8 cellular contexts compared by ENCODE assay signal in genomic region chr1:77900687-77901293, GRCh38. TPM values are rescaled to one million over a fixed set of nuclear protein-coding genes. Genes with fewer than 3 reads are reported as not detected.
DNase-seq lines count a peak whose midpoint lies in the region; ATAC-seq and TF ChIP-seq lines count a peak whose summit lies in the region.

No MANE protein-coding gene starts in this region.

- no TSS peak for BruUV-seq in Panc1 (replicated peaks; lab: Mats Ljungman, UMichigan)

- TF ChIP-seq CTCF in Panc1 (IDR thresholded peaks at IDR 0.05) = peak; percentile 79; the same call in 1 of the 2 replicates
- peak; percentile 84 for TF ChIP-seq CTCF in epithelial cell of esophagus (IDR thresholded peaks at IDR 0.05; ENCODE audit: insufficient read depth, low read depth, low read length, missing control alignments)

- H3K4me1 ChIP-seq in Panc1 (ENCODE audit: control insufficient read depth, insufficient read depth, low read length) = peaks cover 5% of the 10 kb centered on the region; the same call in 1 of the 2 replicates

- no peaks in the 10 kb centered on the region for H3K36me3 ChIP-seq in Panc1 (ENCODE audit: control insufficient read depth, insufficient read depth, low read length)

- no peaks in the 10 kb centered on the region for H3K27me3 ChIP-seq in Panc1 (ENCODE audit: control insufficient read depth, insufficient read depth, low read length)

- CTCF ChIA-PET in Panc1 (lab: Charles Lee) = interaction anchor here (1.1 kb wide), 1 partner anchor 438 kb away, joined by 3 read pairs; no protein-coding TSS in a partner anchor

- H3K9me3 ChIP-seq in Panc1 (ENCODE audit: control insufficient read depth, insufficient read depth, low read depth, low read length) = no peaks in the 10 kb centered on the region

- DNase-seq in ELF-1 (ENCODE audit: low read depth, low spot score) (peak; percentile 62), HS-5 (ENCODE audit: low read depth) (peak; percentile 14), Panc1 (ENCODE audit: low read depth, low spot score) (no peak), epithelial cell of esophagus (ENCODE audit: low read depth) (peak; percentile 77), mucosa of gallbladder (ENCODE audit: low spot score) (peak; percentile 28)

- intact Hi-C loops in Panc1 (cut with micrococcal nuclease; ENCODE audit: unreplicated experiment) = loop anchor here (10.0 kb wide), 1 partner anchor 76 kb away; no protein-coding TSS in a partner anchor

- ATAC-seq in Panc1 = peak; percentile 96
- ATAC-seq in HG03139 (IDR thresholded peaks at IDR 0.05; ENCODE audit: unreplicated experiment) = no peak
- no peak for ATAC-seq in GM19452 (IDR thresholded peaks at IDR 0.05; ENCODE audit: unreplicated experiment)
- ATAC-seq in HG02798 (IDR thresholded peaks at IDR 0.05; ENCODE audit: poor library complexity, unreplicated experiment) = no peak

- POLR2A ChIA-PET in Panc1 (lab: Charles Lee) = no interaction called here

- H3K27ac ChIP-seq in Panc1 (ENCODE audit: low read length) = no peak overlapping the region

- in situ Hi-C loops in Panc1 (cut with HindIII; ENCODE audit: low pct_unique_long_range_greater_than_20kb, low sequenced_read_pairs) = no loop called here

- H3K4me3 ChIP-seq in Panc1 (ENCODE audit: low read depth in 2 of 2, low read length in 2 of 2) (no peak overlapping the region), epithelial cell of esophagus (ENCODE audit: low read length) (no peak overlapping the region)

RNA-seq across cellular contexts. Expression of gene NEXN, which starts 12.4 kb away (rescaled TPM):
- total RNA-seq in Panc1 (2021; ENCODE audit: unreplicated experiment) (5.4 TPM), mucosa of gallbladder (36.5 TPM)
- polyA plus RNA-seq in Panc1 (2012; ENCODE audit: insufficient read length) = 5.0 TPM
